Comparison of ENCODE assay signal across 13 cellular contexts in the genomic region with DNA sequence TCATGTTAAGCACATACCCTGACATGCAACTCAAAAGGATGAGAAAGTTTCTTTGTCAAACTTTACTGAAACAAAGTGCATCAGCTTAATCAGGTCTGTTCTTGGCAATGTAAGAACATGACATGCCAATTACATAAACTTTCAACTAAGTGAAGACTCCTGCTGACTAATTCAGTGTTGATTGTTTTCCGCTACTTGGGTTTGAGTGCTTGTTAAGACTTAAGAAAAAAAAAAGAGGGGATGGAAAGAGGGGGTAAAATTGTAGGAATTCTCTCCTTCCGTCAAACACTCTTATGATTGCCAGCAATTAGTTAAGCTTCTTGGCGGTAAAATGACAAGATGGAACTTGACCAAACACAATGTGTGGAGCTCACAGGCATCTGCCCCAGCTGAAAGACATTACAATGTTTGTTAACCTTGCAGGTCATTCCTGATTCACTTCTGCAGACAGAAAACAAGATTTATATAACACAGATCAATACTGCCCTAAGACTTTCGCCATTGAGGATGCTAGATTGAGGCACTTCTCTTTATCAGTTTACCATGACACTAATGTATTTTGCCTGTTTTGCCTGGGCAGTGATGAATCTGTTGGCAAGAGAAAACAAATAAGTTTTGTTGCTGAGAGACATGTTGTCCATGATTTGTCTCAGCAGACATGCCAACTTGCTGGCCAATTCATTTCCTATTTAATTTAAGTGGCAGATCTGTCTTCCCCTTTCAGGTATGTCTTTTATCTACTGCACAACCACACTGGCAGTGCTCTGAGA.
"Had no signal": no experiment of that assay in that cellular context is flagged by ENCODE, and none has a peak within 500 bp of the region (broad histone marks: within the 10 kb centered on the region; RNA-seq: fewer than 3 reads in every experiment).

No MANE protein-coding gene starts in this region.

- H3K9me3 ChIP-seq: mucosa of descending colon, prostate gland, upper lobe of right lung had no signal

- H3K27me3 ChIP-seq: upper lobe of right lung had no signal

- H3K4me3 ChIP-seq: dorsolateral prefrontal cortex, mucosa of descending colon, prostate gland, upper lobe of right lung had no signal

- DNase-seq: activated CD4-positive, alpha-beta T cell treated with anti-CD3 and anti-CD28 coated beads, Interleukin-2, amount 50 U/mL, for 4 hours; activated CD4-positive, CD25-positive, alpha-beta regulatory T cell treated with anti-CD3 and anti-CD28 coated beads, Interleukin-2, amount 50 U/mL, for 72 hours; activated CD8-positive, alpha-beta memory T cell treated with anti-CD3 and anti-CD28 coated beads, Interleukin-2, amount 10 ng/mL, durations not matched to agents 7 days and 5 days; activated effector memory CD4-positive, alpha-beta T cell treated with Interleukin-2 at 50 U/mL for 16 hours; activated T-cell treated with anti-CD3 and anti-CD28 coated beads, Interleukin-2, amount 50 U/mL, for 24 hours; dorsolateral prefrontal cortex; mucosa of descending colon; naive thymus-derived CD8-positive, alpha-beta T cell; occipital lobe; stimulated activated CD4-positive, alpha-beta T cell treated with anti-CD3 and anti-CD28 coated beads, Interleukin-12 subunit alpha, Interleukin-12 subunit beta, amount 100 ng/mL, for 4 hours; SW 1271; upper lobe of right lung had no signal

- H3K27ac ChIP-seq: dorsolateral prefrontal cortex, prostate gland, upper lobe of right lung had no signal

- H3K4me1 ChIP-seq: prostate gland, upper lobe of right lung had no signal

- H3K36me3 ChIP-seq: prostate gland, upper lobe of right lung had no signal
